ENCODE assay signal across 32 cellular contexts in the genomic region with DNA sequence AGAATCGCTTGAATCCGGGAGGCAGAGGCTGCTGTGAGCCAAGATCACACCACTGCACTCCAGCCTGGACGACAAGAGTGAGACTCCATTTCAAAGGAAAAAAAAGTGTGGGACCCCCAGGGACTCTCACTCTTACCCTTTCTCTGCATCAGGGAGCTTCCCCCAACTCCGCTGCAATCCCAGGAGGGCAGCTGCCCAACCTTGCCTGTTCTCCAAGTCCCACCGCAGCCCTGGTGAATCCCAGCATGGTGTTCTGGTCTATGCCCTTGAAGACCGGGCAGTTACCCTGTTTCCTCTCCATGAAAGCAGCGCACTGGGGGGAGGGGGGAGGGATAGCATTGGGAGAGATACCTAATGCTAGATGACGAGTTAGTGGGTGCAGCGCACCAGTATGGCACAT. TPM values are rescaled to one million over a fixed set of nuclear protein-coding genes. Genes with fewer than 3 reads are reported as not detected.
"Had no signal": no experiment of that assay in that cellular context is flagged by ENCODE, and none has a peak within 500 bp of the region (broad histone marks: within the 10 kb centered on the region; RNA-seq: fewer than 3 reads in every experiment).

No MANE protein-coding gene starts in this region.

- H3K9ac ChIP-seq: parathyroid adenoma had no signal

- DNase-seq: activated CD4-positive, alpha-beta T cell treated with anti-CD3 and anti-CD28 coated beads for 4 hours; activated CD4-positive, alpha-beta T cell treated with anti-CD3 and anti-CD28 coated beads, Interleukin-2, amount 50 U/mL, for 4 hours; activated CD8-positive, alpha-beta memory T cell treated with anti-CD3 and anti-CD28 coated beads, Interleukin-2, amount 50 U/mL, for 4 hours; activated naive CD8-positive, alpha-beta T cell treated with anti-CD3 and anti-CD28 coated beads, Interleukin-2, amount 50 U/mL, for 24 hours; activated T-cell treated with anti-CD3 and anti-CD28 coated beads, Interleukin-2, amount 50 U/mL, for 24 hours; amygdala; caudate nucleus; foreskin fibroblast; head of caudate nucleus; hippocampal formation; islet precursor cell; left cardiac atrium; left ventricle myocardium superior; naive thymus-derived CD4-positive, alpha-beta T cell; occipital lobe; psoas muscle; sigmoid colon; small intestine; stimulated activated CD4-positive, alpha-beta T cell treated with anti-CD3 and anti-CD28 coated beads, Interleukin-4, amount 100 ng/mL, for 4 hours; stimulated activated CD8-positive, alpha-beta memory T cell treated with anti-CD3 and anti-CD28 coated beads, Interleukin-4, amount 100 ng/mL, for 48 hours; stomach; thyroid gland; upper lobe of right lung had no signal

- H3K36me3 ChIP-seq: sigmoid colon, stomach, thyroid gland, upper lobe of right lung had no signal

- H3K4me1 ChIP-seq: parathyroid adenoma, psoas muscle, sigmoid colon, stomach, upper lobe of right lung had no signal

- H3K9me3 ChIP-seq: psoas muscle, sigmoid colon, thyroid gland, upper lobe of right lung had no signal

- H3K4me3 ChIP-seq: psoas muscle, sigmoid colon, stomach, thyroid gland, upper lobe of right lung had no signal

- H3K27me3 ChIP-seq: stomach, thyroid gland, upper lobe of right lung had no signal

- H3K27ac ChIP-seq: parathyroid adenoma, psoas muscle, sigmoid colon, stomach, thyroid gland, upper lobe of right lung had no signal

- FAIRE-seq: small intestine had no signal

- H3K79me2 ChIP-seq: parathyroid adenoma had no signal

- ATAC-seq: activated naive CD8-positive, alpha-beta T cell treated with anti-CD3 and anti-CD28 coated beads, Interleukin-2, amount 50 U/mL, for 24 hours; activated T-helper 17 cell treated with anti-CD3 and anti-CD28 coated beads, Interleukin-2, amount 50 U/mL, for 72 hours; esophagus mucosa; left cardiac atrium; left ventricle myocardium superior; naive thymus-derived CD4-positive, alpha-beta T cell; psoas muscle; stimulated activated memory B cell treated with anti-CD40 and anti-IgM and Interleukin-4, amounts not matched to agents 10 μg/mL and 1 μg/mL and 100 μg/mL, for 72 hours; upper lobe of right lung had no signal

- H2AFZ ChIP-seq: parathyroid adenoma had no signal

RNA-seq across cellular contexts. Expression of a gene that starts 35.7 kb away (rescaled TPM):
- total RNA-seq: activated CD8-positive, alpha-beta memory T cell treated with anti-CD3 and anti-CD28 coated beads for 36 hours; activated T-helper 17 cell treated with anti-CD3 and anti-CD28 coated beads, Interleukin-2, amount 50 U/mL, for 72 hours; chondrocyte; esophagus mucosa; left cardiac atrium; left ventricle myocardium superior; lung microvascular endothelial cell; naive thymus-derived CD4-positive, alpha-beta T cell; occipital lobe; sigmoid colon; T-helper 1 cell treated with Interleukin-12 subunit alpha and Interleukin-12 subunit beta and Interleukin-4 antibody, amounts not matched to agents 30 ng/mL and 1 ng/mL, for 36 hours; thyroid gland; upper lobe of right lung had no signal
- polyA plus RNA-seq: naive thymus-derived CD4-positive, alpha-beta T cell; neural cell; psoas muscle; sigmoid colon; small intestine; stomach had no signal
